Comparison of ENCODE assay signal across 18 cellular contexts in the genomic region with DNA sequence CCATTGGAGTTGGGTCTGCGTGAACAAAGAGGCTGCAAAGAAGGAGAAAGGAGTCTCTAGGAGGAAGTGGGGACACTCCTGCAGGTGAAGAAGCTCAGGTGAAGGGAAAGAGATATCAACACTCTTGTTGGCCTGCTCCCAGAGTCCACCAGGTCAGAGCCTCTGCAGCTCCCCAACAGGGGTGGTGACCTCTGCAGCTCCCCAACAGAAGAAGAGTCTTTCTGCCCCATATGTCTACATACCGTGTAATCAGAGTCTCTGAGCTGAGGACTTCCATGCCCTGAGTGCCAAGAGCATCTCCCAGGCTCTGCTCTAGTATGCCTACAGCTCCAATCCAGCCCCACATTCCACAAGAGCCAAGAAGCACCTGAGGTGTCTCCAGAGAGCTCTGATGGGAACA.
DNase-seq lines count a peak whose midpoint lies in the region; ATAC-seq and TF ChIP-seq lines count a peak whose summit lies in the region.
"Had no signal": no experiment of that assay in that cellular context is flagged by ENCODE, and none has a peak within 500 bp of the region (broad histone marks: within the 10 kb centered on the region; RNA-seq: fewer than 3 reads in every experiment).

No MANE protein-coding gene starts in this region.

- H2BK12ac ChIP-seq in mesenchymal stem cell (ENCODE audit: low read length in 2 of 2), result no peak overlapping the region

- H3K36me3 ChIP-seq in mesenchymal stem cell (ENCODE audit: control insufficient read depth in 1 of 2, insufficient read depth in 2 of 2, low read depth in 1 of 2, low read length in 2 of 2), result no peaks in the 10 kb centered on the region
- H3K36me3 ChIP-seq: BE2C, BLaER1 had no signal

- H3K4ac ChIP-seq in mesenchymal stem cell (ENCODE audit: low read depth in 1 of 2, low read length in 2 of 2), result no peak overlapping the region

- H3K36me3 Mint-ChIP-seq in stimulated activated memory B cell treated with anti-CD40 and anti-IgM and Interleukin-4, amounts not matched to agents 10 μg/mL and 1 μg/mL and 100 μg/mL, for 72 hours, result no peaks in the 10 kb centered on the region
- H3K36me3 Mint-ChIP-seq: CD14-positive monocyte; CD4-positive, alpha-beta memory T cell; CD4-positive, CD25-positive, alpha-beta regulatory T cell; CD8-positive, alpha-beta memory T cell had no signal

- no peak overlapping the region for H2BK15ac ChIP-seq in mesenchymal stem cell (ENCODE audit: low read depth, poor library complexity, severe bottlenecking)

- H3K27ac Mint-ChIP-seq in stimulated activated memory B cell treated with anti-CD40 and anti-IgM and Interleukin-4, amounts not matched to agents 10 μg/mL and 1 μg/mL and 100 μg/mL, for 72 hours, result no peak overlapping the region
- H3K27ac Mint-ChIP-seq: CD14-positive monocyte; CD4-positive, alpha-beta memory T cell; CD4-positive, CD25-positive, alpha-beta regulatory T cell; CD8-positive, alpha-beta memory T cell had no signal

- POLR2A ChIA-PET in HEK293T (lab: Yijun Ruan, JAX), result no interaction called here

- no peak overlapping the region for H3K27ac ChIP-seq in coronary artery
- H3K27ac ChIP-seq in mesenchymal stem cell (ENCODE audit: low read length, poor library complexity, severe bottlenecking), result no peak overlapping the region
- H3K27ac ChIP-seq: BLaER1 had no signal

- H3K4me3 ChIP-seq in coronary artery (no peak overlapping the region), mesenchymal stem cell (ENCODE audit: insufficient read depth in 1 of 2, low read depth in 1 of 2, low read length in 2 of 2) (no peak overlapping the region)
- H3K4me3 ChIP-seq: BLaER1 had no signal

- H3K23ac ChIP-seq in mesenchymal stem cell (ENCODE audit: low read length in 2 of 2), result no peak overlapping the region

- H3K9ac ChIP-seq in mesenchymal stem cell (ENCODE audit: low read length), result no peak overlapping the region
- H3K9ac ChIP-seq: BLaER1 had no signal

- peak; percentile 24 for ATAC-seq in stimulated activated memory B cell treated with anti-CD40 and anti-IgM and Interleukin-4, amounts not matched to agents 10 μg/mL and 1 μg/mL and 100 μg/mL, for 72 hours

- no peak overlapping the region for H2AFZ ChIP-seq in mesenchymal stem cell (ENCODE audit: low read depth, low read length)

- H3K27me3 Mint-ChIP-seq in stimulated activated memory B cell treated with anti-CD40 and anti-IgM and Interleukin-4, amounts not matched to agents 10 μg/mL and 1 μg/mL and 100 μg/mL, for 72 hours, result no peaks in the 10 kb centered on the region
- H3K27me3 Mint-ChIP-seq: CD4-positive, alpha-beta memory T cell had no signal

- H2BK120ac ChIP-seq in mesenchymal stem cell (ENCODE audit: low read depth, low read length), result no peak overlapping the region

- H4K8ac ChIP-seq in mesenchymal stem cell (ENCODE audit: low read length), result no peak overlapping the region

- no peak overlapping the region for H3K4me2 ChIP-seq in mesenchymal stem cell (ENCODE audit: low read length, poor library complexity, severe bottlenecking)
- H3K4me2 ChIP-seq: BLaER1 had no signal

- no peak overlapping the region for H3K18ac ChIP-seq in mesenchymal stem cell (ENCODE audit: low read depth in 1 of 2, low read length in 2 of 2)

- no peak overlapping the region for H2AK5ac ChIP-seq in mesenchymal stem cell (ENCODE audit: low read length, severe bottlenecking)

- no peak for TF ChIP-seq CTCF in coronary artery (IDR thresholded peaks at IDR 0.05)

- peak; percentile 62 for DNase-seq in coronary artery (ENCODE audit: low spot score)
- DNase-seq in mesenchymal stem cell, result no peak
- DNase-seq in HEK293T (ENCODE audit: extremely low spot score), result no peak
- no peak for DNase-seq in OCI-M2 (lab: John Stamatoyannopoulos, UW; ENCODE audit: unreplicated experiment)
- DNase-seq: 8988T; ACHN; BE2C; C1 segment of cervical spinal cord; Caco-2; Calu3; CD4-positive, alpha-beta memory T cell; CD4-positive, CD25-positive, alpha-beta regulatory T cell; CD8-positive, alpha-beta memory T cell; DMS79 treated with DMSO at 0.1 percent for 48 hours; GF-D8 had no signal

- H3K9me3 ChIP-seq in mesenchymal stem cell (ENCODE audit: control insufficient read depth, low read length), result no peaks in the 10 kb centered on the region
- H3K9me3 ChIP-seq: BE2C, BLaER1, Caco-2 had no signal

- H3K4me1 Mint-ChIP-seq in stimulated activated memory B cell treated with anti-CD40 and anti-IgM and Interleukin-4, amounts not matched to agents 10 μg/mL and 1 μg/mL and 100 μg/mL, for 72 hours, result no peaks in the 10 kb centered on the region
- H3K4me1 Mint-ChIP-seq: CD14-positive monocyte; CD4-positive, alpha-beta memory T cell; CD4-positive, CD25-positive, alpha-beta regulatory T cell; CD8-positive, alpha-beta memory T cell had no signal

- WGBS in mesenchymal stem cell, result 73% methylated on average over 2 of the region's 2 CpGs

- H3K79me1 ChIP-seq in mesenchymal stem cell (replicated peaks; ENCODE audit: low read length, poor library complexity, severe bottlenecking), result no peaks in the 10 kb centered on the region

- H4K91ac ChIP-seq in mesenchymal stem cell (ENCODE audit: low read length), result peak overlapping the region; percentile 21

- no peak overlapping the region for H3K14ac ChIP-seq in mesenchymal stem cell (ENCODE audit: low read length in 2 of 2)

- H3K4me1 ChIP-seq in mesenchymal stem cell (ENCODE audit: control insufficient read depth, insufficient read depth, low read depth, low read length), result no peaks in the 10 kb centered on the region
- H3K4me1 ChIP-seq: BE2C, BLaER1, Caco-2 had no signal

- H2BK5ac ChIP-seq in mesenchymal stem cell (ENCODE audit: low read depth, low read length, poor library complexity, severe bottlenecking), result no peak overlapping the region

- no peaks in the 10 kb centered on the region for H3K9me3 Mint-ChIP-seq in stimulated activated memory B cell treated with anti-CD40 and anti-IgM and Interleukin-4, amounts not matched to agents 10 μg/mL and 1 μg/mL and 100 μg/mL, for 72 hours
- H3K9me3 Mint-ChIP-seq: CD8-positive, alpha-beta memory T cell had no signal

- no peak overlapping the region for H3K4me3 Mint-ChIP-seq in stimulated activated memory B cell treated with anti-CD40 and anti-IgM and Interleukin-4, amounts not matched to agents 10 μg/mL and 1 μg/mL and 100 μg/mL, for 72 hours
- H3K4me3 Mint-ChIP-seq: CD14-positive monocyte; CD4-positive, alpha-beta memory T cell; CD4-positive, CD25-positive, alpha-beta regulatory T cell; CD8-positive, alpha-beta memory T cell had no signal

- H3K27me3 ChIP-seq in mesenchymal stem cell (ENCODE audit: control insufficient read depth in 1 of 2, insufficient read depth in 1 of 2, low read length in 2 of 2), result peaks cover 0 to 2% of the 10 kb centered on the region in 2 experiments
- H3K27me3 ChIP-seq: BE2C, BLaER1 had no signal

- CTCF ChIA-PET in HEK293T (lab: Yijun Ruan, JAX), result no interaction called here

TF ChIP-seq in HEK293T, 16 proteins besides CTCF, POLR2A, EP300 and RAD21:
- no peak for TF ChIP-seq TARDBP (IDR thresholded peaks at IDR 0.05)
- TF ChIP-seq FOXA1 (IDR thresholded peaks at IDR 0.05), result no peak
- TF ChIP-seq NFRKB (IDR thresholded peaks at IDR 0.05), result no peak
- no peak for TF ChIP-seq SUZ12 (IDR thresholded peaks at IDR 0.05)
